Comparison of ENCODE assay signal across 7 cellular contexts in genomic region chr19:35741216-35741541, GRCh38. TPM values are rescaled to one million over a fixed set of nuclear protein-coding genes. Genes with fewer than 3 reads are reported as not detected.
DNase-seq lines count a peak whose midpoint lies in the region; ATAC-seq and TF ChIP-seq lines count a peak whose summit lies in the region.

No MANE protein-coding gene starts in this region.

- H3K4me1 Mint-ChIP-seq in H9 (peaks cover 16 to 26% of the 10 kb centered on the region in 2 experiments), T-cell (peaks cover 57 to 71% (median 70%) of the 10 kb centered on the region in 3 donors)

- H3K27me3 ChIP-seq in H9 (ENCODE audit: insufficient read depth, low read length) = no peaks in the 10 kb centered on the region
- H3K27me3 ChIP-seq in skeletal muscle tissue (ENCODE audit: control insufficient read depth in 3 of 3, insufficient read depth in 3 of 3, low read length in 3 of 3) = no peaks in the 10 kb centered on the region

- no peaks in the 10 kb centered on the region for H3K79me1 ChIP-seq in H9 (ENCODE audit: insufficient read depth, low read depth, low read length, poor library complexity, severe bottlenecking)

- DNase-seq in H9 (no peak), T-cell (no peak), foreskin fibroblast (no peak), SKM-1 (lab: John Stamatoyannopoulos, UW; ENCODE audit: unreplicated experiment) (no peak), NCI-H1417 treated with DMSO at 0.1 percent for 48 hours (lab: John Stamatoyannopoulos, UW) (no peak), NCI-H2196 treated with DMSO at 0.1 percent for 48 hours (lab: John Stamatoyannopoulos, UW; ENCODE audit: unreplicated experiment) (no peak)

- CTCF ChIA-PET in T-cell (lab: Charles Lee) = interaction anchor here in 1 of 2 donors (0.6 to 1.0 kb wide), 2 partner anchors 8 to 236 kb away, joined by 3 to 4 read pairs; no protein-coding TSS in a partner anchor

- H3K4me1 ChIP-seq in H9 (ENCODE audit: insufficient read depth, low read length) = peaks cover 2% of the 10 kb centered on the region; the same call in 1 of the 2 replicates
- H3K4me1 ChIP-seq in skeletal muscle tissue (ENCODE audit: control insufficient read depth in 3 of 3, insufficient read depth in 3 of 3, low read length in 3 of 3) = peaks cover 21 to 52% (median 35%) of the 10 kb centered on the region in 3 donors

- H3K9ac ChIP-seq in H9 (ENCODE audit: extremely low read depth, insufficient read length, low read length) = peak overlapping the region; percentile 11
- H3K9ac ChIP-seq in skeletal muscle tissue (ENCODE audit: low read depth in 1 of 3, low read length in 3 of 3) = peak overlapping the region; percentile 80 to 87 (median 81)

- no peak overlapping the region for H3T11ph ChIP-seq in H9 (ENCODE audit: low read length)

- H2BK120ac ChIP-seq in H9 (ENCODE audit: low read depth, low read length, poor library complexity, severe bottlenecking) = no peak overlapping the region

- H4K8ac ChIP-seq in H9 (replicated peaks; ENCODE audit: insufficient read length, low read depth, low read length) = no peak overlapping the region

- no peaks in the 10 kb centered on the region for H3K79me2 ChIP-seq in H9 (ENCODE audit: insufficient read depth, low read length)

- no CpG with 5 or more reads among the region's 13 CpGs for WGBS in H9 (ENCODE audit: extremely low coverage, insufficient read length, low lambda C conversion rate)

- no peak overlapping the region for H2BK12ac ChIP-seq in H9 (ENCODE audit: insufficient read length, low read depth, low read length)

- peak overlapping the region; percentile 71 to 90 for H3K4me3 Mint-ChIP-seq in H9
- peak overlapping the region; percentile 87 to 97 (median 92) for H3K4me3 Mint-ChIP-seq in T-cell

- H3K18ac ChIP-seq in H9 (ENCODE audit: insufficient read length, low read depth, low read length) = no peak overlapping the region

- H3K27ac Mint-ChIP-seq in H9 (peak overlapping the region; percentile 93 to 99 (median 97)), T-cell (peak overlapping the region; percentile 99 to 100)

- H3K4me2 ChIP-seq in H9 (ENCODE audit: insufficient read depth, insufficient read length, low read length) = peak overlapping the region; percentile 58

- no peak overlapping the region for H2AK5ac ChIP-seq in H9 (ENCODE audit: insufficient read length, low read length)

- H3K4ac ChIP-seq in H9 (ENCODE audit: low read depth, low read length) = no peak overlapping the region

- H3K27me3 Mint-ChIP-seq in H9 (ENCODE audit: low read depth) (no peaks in the 10 kb centered on the region), T-cell (no peaks in the 10 kb centered on the region)

- H2BK20ac ChIP-seq in H9 (ENCODE audit: low read depth, low read length, poor library complexity, severe bottlenecking) = no peak overlapping the region

- no peak overlapping the region for H3K56ac ChIP-seq in H9 (ENCODE audit: insufficient read length, low read depth, low read length)

- no peak for ATAC-seq in T-cell (replicated peaks in 1 of 4)

- H2AFZ ChIP-seq in H9 (ENCODE audit: low read length) = no peak overlapping the region

- H3K14ac ChIP-seq in H9 (ENCODE audit: insufficient read depth, low read length) = peak overlapping the region; percentile 25; the same call in 1 of the 2 replicates

- no peak overlapping the region for H2BK5ac ChIP-seq in H9 (ENCODE audit: insufficient read length, low read length)

- H3K23ac ChIP-seq in H9 (ENCODE audit: insufficient read length, low read depth, low read length) = no peak overlapping the region

- peaks cover 33 to 43% (median 43%) of the 10 kb centered on the region in 3 donors for H3K36me3 ChIP-seq in skeletal muscle tissue (ENCODE audit: control insufficient read depth in 3 of 3, insufficient read depth in 3 of 3, low read length in 3 of 3)

- TF ChIP-seq CTCF in H9 (conservative IDR thresholded peaks at IDR 0.05) = peak; percentile 33; the same call in 2 of the 3 replicates
- no peak for TF ChIP-seq CTCF in foreskin fibroblast (IDR thresholded peaks at IDR 0.05; ENCODE audit: low read depth, low read length)

- peaks cover 17% of the 10 kb centered on the region for H3K23me2 ChIP-seq in H9 (ENCODE audit: insufficient read length, low read depth, low read length, poor library complexity, severe bottlenecking)

- peak overlapping the region; percentile 60 to 71 for H3K4me3 ChIP-seq in foreskin fibroblast (ENCODE audit: low read depth in 1 of 2, low read length in 2 of 2)
- peak overlapping the region; percentile 85 to 88 (median 86) for H3K4me3 ChIP-seq in skeletal muscle tissue (ENCODE audit: low read length in 3 of 3)

- H2BK15ac ChIP-seq in H9 (ENCODE audit: low read depth, low read length) = no peak overlapping the region

- H3K9me3 Mint-ChIP-seq in H9 = no peaks in the 10 kb centered on the region
- H3K9me3 Mint-ChIP-seq in T-cell = no peaks in the 10 kb centered on the region

- H3K9me3 ChIP-seq in H9 (ENCODE audit: control insufficient read depth, low read depth, low read length) = no peaks in the 10 kb centered on the region
- no peaks in the 10 kb centered on the region for H3K9me3 ChIP-seq in skeletal muscle tissue (ENCODE audit: control insufficient read depth in 3 of 3, low read length in 3 of 3)

- POLR2A ChIA-PET in T-cell (lab: Charles Lee) = interaction anchor here in 1 of 2 donors (0.8 kb wide), 1 partner anchor 10 kb away, joined by 3 read pairs; no protein-coding TSS in a partner anchor

- H3K27ac ChIP-seq in H9 (ENCODE audit: insufficient read length, low read depth, low read length) (no peak overlapping the region), skeletal muscle tissue (ENCODE audit: low read depth, low read length) (peak overlapping the region; percentile 87)

- H4K20me1 ChIP-seq in H9 (ENCODE audit: control insufficient read depth, insufficient read depth, insufficient read length) = no peaks in the 10 kb centered on the region

- H4K91ac ChIP-seq in H9 (ENCODE audit: insufficient read length, low read depth, low read length) = no peak overlapping the region

- H4K5ac ChIP-seq in H9 (ENCODE audit: insufficient read length, low read depth, low read length) = no peak overlapping the region

- H3K36me3 Mint-ChIP-seq in H9 (ENCODE audit: insufficient read depth in 1 of 3, low read depth in 3 of 3) = peaks cover 23 to 36% (median 28%) of the 10 kb centered on the region in 3 experiments; a peak in 6 of 7 replicates
- H3K36me3 Mint-ChIP-seq in T-cell = peaks cover 14% of the 10 kb centered on the region

RNA-seq across cellular contexts. Expression of gene IGFLR1, which starts 1.1 kb away (rescaled TPM):
- total RNA-seq in H9 (2021) (2.9 and 3.2 TPM in 2 replicates), T-cell (100 to 1,000 TPM in 2 of 5 donors, 10 to 100 TPM in 3; 54.7 to 123 (median 98.1) TPM), skeletal muscle tissue (3.1 TPM)

RNA-seq across cellular contexts. Expression of gene U2AF1L4, which starts 4.0 kb away (rescaled TPM):
- total RNA-seq in H9 (2021) (16.8 and 19.2 TPM in 2 replicates), T-cell (10 to 100 TPM; 40.2 to 74.1 (median 49.3) TPM), skeletal muscle tissue (3.7 TPM)

RNA-seq across cellular contexts. Expression of gene PSENEN, which starts 4.3 kb away (rescaled TPM):
- total RNA-seq in H9 (2021) = 69.7 and 77.7 TPM in 2 replicates
- 10 to 100 TPM; 21.2 to 33.5 (median 24.5) TPM for total RNA-seq in T-cell
- 7.8 TPM for total RNA-seq in skeletal muscle tissue

RNA-seq across cellular contexts. Expression of gene LIN37, which starts 7.2 kb away (rescaled TPM):
- total RNA-seq in H9 (2021) (4.7 and 5.9 TPM in 2 replicates), T-cell (10 to 100 TPM; 11.8 to 23.6 (median 22.8) TPM), skeletal muscle tissue (3.1 TPM)

RNA-seq across cellular contexts. Expression of gene HSPB6, which starts 15.7 kb away (rescaled TPM):
- total RNA-seq in H9 (2021) = 0.37 TPM in 2 replicates
- total RNA-seq in T-cell = under 1 TPM in 3 of 5 donors, not detected in 2; 0.44 to 0.69 (median 0.51) TPM
- total RNA-seq in skeletal muscle tissue = 52.7 TPM

Comparison
In these comparisons a context has a peak if more than half of its experiments do, and no peak if none do; other contexts are left out.
1. RNA of gene IGFLR1, which starts 1.1 kb away (total RNA-seq): 54.7 to 123 TPM in T-cell; 3.1 TPM in skeletal muscle tissue (single experiment) and 2.9 to 3.2 TPM in H9; every median in the first group is over 10 times any median in the second.